ENCODE assay signal across 8 cellular contexts in the genomic region with DNA sequence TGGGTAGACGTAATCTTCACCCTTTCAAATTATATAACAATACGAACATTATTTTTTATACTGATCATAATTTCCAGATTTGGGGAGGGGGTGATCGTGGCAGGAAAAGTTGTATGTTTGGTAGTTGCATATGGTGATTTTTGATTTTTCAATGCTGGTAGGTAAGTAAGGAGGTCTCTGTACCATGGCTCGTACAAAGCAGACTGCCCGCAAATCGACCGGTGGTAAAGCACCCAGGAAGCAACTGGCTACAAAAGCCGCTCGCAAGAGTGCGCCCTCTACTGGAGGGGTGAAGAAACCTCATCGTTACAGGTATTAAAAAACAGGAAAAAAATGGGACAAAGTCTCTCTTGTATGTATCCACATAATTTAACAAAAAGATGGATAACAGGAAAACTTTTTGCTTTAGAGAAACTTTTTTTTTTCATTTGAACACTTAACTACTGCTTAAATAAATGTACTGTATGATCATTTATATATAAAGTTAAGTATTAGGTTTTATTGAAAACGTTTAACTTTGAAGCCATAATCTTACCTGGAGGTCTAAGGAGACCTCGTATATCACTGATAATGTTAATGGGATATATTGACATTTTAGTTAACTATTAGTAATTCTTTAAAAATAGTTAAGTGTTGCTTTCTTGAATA. TPM values are rescaled to one million over a fixed set of nuclear protein-coding genes. Genes with fewer than 3 reads are reported as not detected.
DNase-seq lines count a peak whose midpoint lies in the region; TF ChIP-seq lines count a peak whose summit lies in the region.

No MANE protein-coding gene starts in this region.

- DNase-seq in NCI-H2171 treated with DMSO at 0.1 percent for 48 hours (lab: John Stamatoyannopoulos, UW) (peak; percentile 73), NCI-H2171 (lab: John Stamatoyannopoulos, UW) (no peak), MM.1S (peak; percentile 42), globus pallidus (ENCODE audit: low spot score) (peak; percentile 9), sigmoid colon (no peak), HPDE6-E6E7 (ENCODE audit: extremely low spot score) (no peak), GM20000 (ENCODE audit: low spot score) (no peak)
- DNase-seq in activated T-helper 1 cell treated with anti-CD3 and anti-CD28 coated beads, Interleukin-12 subunit alpha, Interleukin-12 subunit beta, Interleukin-2, Interleukin-4 antibody, amounts not matched to agents 30 ng/mL and 10 ng/mL and 1 ng/mL, durations not matched to agents 14 hours and 24 hours and 36 hours (ENCODE audit: low spot score): peak; percentile 11

- peaks cover 47% of the 10 kb centered on the region for H3K4me1 Mint-ChIP-seq in activated T-helper 1 cell treated with anti-CD3 and anti-CD28 coated beads, Interleukin-12 subunit alpha, Interleukin-12 subunit beta, Interleukin-2, Interleukin-4 antibody, amounts not matched to agents 30 ng/mL and 10 ng/mL and 1 ng/mL, durations not matched to agents 14 hours and 24 hours and 36 hours (ENCODE audit: low read depth)

- H3K4me1 ChIP-seq in MM.1S (ENCODE audit: low read length) (peaks cover 20% of the 10 kb centered on the region), sigmoid colon (peaks cover 0 to 63% (median 48%) of the 10 kb centered on the region in 4 donors)

- peaks cover 76% of the 10 kb centered on the region for H3K79me2 ChIP-seq in MM.1S (ENCODE audit: low read length)

- no peaks in the 10 kb centered on the region for H3K9me3 Mint-ChIP-seq in activated T-helper 1 cell treated with anti-CD3 and anti-CD28 coated beads, Interleukin-12 subunit alpha, Interleukin-12 subunit beta, Interleukin-2, Interleukin-4 antibody, amounts not matched to agents 30 ng/mL and 10 ng/mL and 1 ng/mL, durations not matched to agents 14 hours and 24 hours and 36 hours

- H3K36me3 ChIP-seq in MM.1S (replicated peaks; ENCODE audit: insufficient read depth, low read length) (peaks cover 31% of the 10 kb centered on the region), sigmoid colon (peaks cover 1 to 45% (median 10%) of the 10 kb centered on the region in 4 donors)

- H3K4me2 ChIP-seq in MM.1S (ENCODE audit: low read depth, low read length): peak overlapping the region; percentile 61

- H2AFZ ChIP-seq in MM.1S (ENCODE audit: low read length): no peak overlapping the region

- peak overlapping the region; percentile 100 for H3K4me3 Mint-ChIP-seq in activated T-helper 1 cell treated with anti-CD3 and anti-CD28 coated beads, Interleukin-12 subunit alpha, Interleukin-12 subunit beta, Interleukin-2, Interleukin-4 antibody, amounts not matched to agents 30 ng/mL and 10 ng/mL and 1 ng/mL, durations not matched to agents 14 hours and 24 hours and 36 hours

- H3K9me3 ChIP-seq in MM.1S (replicated peaks; ENCODE audit: insufficient read depth, low read length) (no peaks in the 10 kb centered on the region), sigmoid colon (no peaks in the 10 kb centered on the region)

- TF ChIP-seq EP300 in sigmoid colon (IDR thresholded peaks at IDR 0.05): no peak

- peaks cover 42% of the 10 kb centered on the region for H3K36me3 Mint-ChIP-seq in activated T-helper 1 cell treated with anti-CD3 and anti-CD28 coated beads, Interleukin-12 subunit alpha, Interleukin-12 subunit beta, Interleukin-2, Interleukin-4 antibody, amounts not matched to agents 30 ng/mL and 10 ng/mL and 1 ng/mL, durations not matched to agents 14 hours and 24 hours and 36 hours (ENCODE audit: low read depth)

- intact Hi-C loops in activated T-helper 1 cell treated with anti-CD3 and anti-CD28 coated beads, Interleukin-12 subunit alpha, Interleukin-12 subunit beta, Interleukin-2, Interleukin-4 antibody, amounts not matched to agents 30 ng/mL and 10 ng/mL and 1 ng/mL, durations not matched to agents 14 hours and 24 hours and 36 hours (cut with micrococcal nuclease): loop anchor here (1.0 to 10.0 kb wide), 7 partner anchors 37 to 878 kb away; a partner anchor contains a TSS
- intact Hi-C loops in sigmoid colon (cut with DNase I): loop anchor here (1.0 to 10.0 kb wide), 7 partner anchors 19 to 639 kb away; a partner anchor contains a TSS

- no peaks in the 10 kb centered on the region for H3K27me3 Mint-ChIP-seq in activated T-helper 1 cell treated with anti-CD3 and anti-CD28 coated beads, Interleukin-12 subunit alpha, Interleukin-12 subunit beta, Interleukin-2, Interleukin-4 antibody, amounts not matched to agents 30 ng/mL and 10 ng/mL and 1 ng/mL, durations not matched to agents 14 hours and 24 hours and 36 hours (ENCODE audit: insufficient read depth)

- peak overlapping the region; percentile 100 for H3K27ac Mint-ChIP-seq in activated T-helper 1 cell treated with anti-CD3 and anti-CD28 coated beads, Interleukin-12 subunit alpha, Interleukin-12 subunit beta, Interleukin-2, Interleukin-4 antibody, amounts not matched to agents 30 ng/mL and 10 ng/mL and 1 ng/mL, durations not matched to agents 14 hours and 24 hours and 36 hours

- TF ChIP-seq CTCF in MM.1S (IDR thresholded peaks at IDR 0.05; ENCODE audit: low read length) (peak; percentile 67), sigmoid colon (IDR thresholded peaks at IDR 0.05) (peak; percentile 61 to 83 (median 80)), GM20000 (IDR thresholded peaks at IDR 0.05; ENCODE audit: extremely low read depth, missing control alignments) (no peak)

- H3K9me2 ChIP-seq in MM.1S (replicated peaks; ENCODE audit: insufficient read depth, low read length): no peaks in the 10 kb centered on the region

- TF ChIP-seq POLR2A in sigmoid colon (IDR thresholded peaks at IDR 0.05): peak; percentile 24 to 40

- H3K27me3 ChIP-seq in MM.1S (replicated peaks; ENCODE audit: insufficient read depth, low read length) (no peaks in the 10 kb centered on the region), sigmoid colon (no peaks in the 10 kb centered on the region)

- peaks cover 40% of the 10 kb centered on the region for H3F3A ChIP-seq in MM.1S (ENCODE audit: insufficient read depth, low read length)

- H3K9ac ChIP-seq in MM.1S (ENCODE audit: low read length): peak overlapping the region; percentile 94

- 0 to 1% methylated on average over 13 of the region's 13 CpGs for WGBS in sigmoid colon, 2 donors

- peaks cover 51% of the 10 kb centered on the region for H4K20me1 ChIP-seq in MM.1S (ENCODE audit: insufficient read depth, low read length)

- H3K27ac ChIP-seq in MM.1S (ENCODE audit: low read length) (peak overlapping the region; percentile 94; the same call in 1 of the 2 replicates), sigmoid colon (peak overlapping the region; percentile 97 to 100 (median 98))

- H3K4me3 ChIP-seq in MM.1S (ENCODE audit: low read length) (peak overlapping the region; percentile 81), sigmoid colon (peak overlapping the region; percentile 60 to 91 (median 84))

RNA-seq across cellular contexts. Expression of a gene that starts 1.8 kb away (rescaled TPM):
- 416 and 426 TPM in 2 replicates for total RNA-seq in activated T-helper 1 cell treated with anti-CD3 and anti-CD28 coated beads, Interleukin-12 subunit alpha, Interleukin-12 subunit beta, Interleukin-2, Interleukin-4 antibody, amounts not matched to agents 30 ng/mL and 10 ng/mL and 1 ng/mL, durations not matched to agents 14 hours and 24 hours and 36 hours
- 100 to 1,000 TPM; 320 to 452 (median 393) TPM for total RNA-seq in sigmoid colon
- polyA plus RNA-seq in sigmoid colon: 1,000 to 10,000 TPM in 2 of 3 donors, 100 to 1,000 TPM in 1; 807 to 2,184 (median 1,596) TPM

Comparison
In these comparisons a context has a peak if more than half of its experiments do, and no peak if none do; other contexts are left out.
1. DNase-seq: peak in NCI-H2171 treated with DMSO at 0.1 percent for 48 hours (single experiment), MM.1S (single experiment), activated T-helper 1 cell treated with anti-CD3 and anti-CD28 coated beads, Interleukin-12 subunit alpha, Interleukin-12 subunit beta, Interleukin-2, Interleukin-4 antibody, amounts not matched to agents 30 ng/mL and 10 ng/mL and 1 ng/mL, durations not matched to agents 14 hours and 24 hours and 36 hours (single experiment) and globus pallidus (single experiment); none in NCI-H2171 (single experiment), sigmoid colon (single experiment), HPDE6-E6E7 (single experiment) and GM20000 (single experiment).